In genomic region chr1:18902523-18903312, GRCh38 we compare ENCODE assay signal across 8 cellular contexts. TPM values are rescaled to one million over a fixed set of nuclear protein-coding genes. Genes with fewer than 3 reads are reported as not detected.
A peak's percentile ranks its signal among the peaks of the same experiment; 100 is the strongest.
DNase-seq lines count a peak whose midpoint lies in the region; ATAC-seq, FAIRE-seq and TF ChIP-seq lines count a peak whose summit lies in the region.

TSS of gene ALDH4A1 (minus strand) at chr1:18902555. CDS start at chr1:18902523, 32 bp downstream.

- no peaks in the 10 kb centered on the region for H3K27me3 Mint-ChIP-seq in mesothelial cell of epicardium (ENCODE audit: low read depth)

- H3K27me3 ChIP-seq in OCI-LY1 (ENCODE audit: insufficient read depth, low read length) (peaks cover 12% of the 10 kb centered on the region; the same call in 1 of the 2 replicates), endothelial cell of umbilical vein (ENCODE audit: control insufficient read depth in 2 of 2, insufficient read depth in 2 of 2, low read length in 2 of 2) (no peaks in the 10 kb centered on the region)

- CTCF ChIA-PET in endothelial cell of umbilical vein (lab: Charles Lee) = interaction anchor here (0.8 to 3.6 kb wide), 15 partner anchors 9 to 305 kb away, joined by 3 to 38 read pairs (median 4); no protein-coding TSS in a partner anchor

- no peaks in the 10 kb centered on the region for H3F3A ChIP-seq in OCI-LY1 (ENCODE audit: insufficient read depth, low read length)

- H3K4me2 ChIP-seq in OCI-LY1 (ENCODE audit: low read length) = 0 out of 2 replicates have a peak within 1 kb of the TSS, but pooled peaks have one; percentile 2
- H3K4me2 ChIP-seq in endothelial cell of umbilical vein (ENCODE audit: insufficient read depth, low read length) = peak within 1 kb of the TSS; percentile 64

- no peaks in the 10 kb centered on the region for H4K20me1 ChIP-seq in OCI-LY1 (ENCODE audit: insufficient read depth, low read length)
- H4K20me1 ChIP-seq in endothelial cell of umbilical vein (replicated peaks; ENCODE audit: control insufficient read depth, extremely low read depth, insufficient read depth, low read length) = no peaks in the 10 kb centered on the region

- peak within 1 kb of the TSS; percentile 99 for H3K27ac Mint-ChIP-seq in mesothelial cell of epicardium

- no peaks in the 10 kb centered on the region for H3K9me1 ChIP-seq in endothelial cell of umbilical vein (replicated peaks; ENCODE audit: control insufficient read depth, extremely low read depth, insufficient read depth, low read length)

- no peaks in the 10 kb centered on the region for H3K9me3 ChIP-seq in OCI-LY1 (ENCODE audit: low read length)
- H3K9me3 ChIP-seq in endothelial cell of umbilical vein (replicated peaks; ENCODE audit: control insufficient read depth, insufficient read depth, low read length) = no peaks in the 10 kb centered on the region

- DNase-seq in DMS 273 (lab: John Stamatoyannopoulos, UW; ENCODE audit: unreplicated experiment) (peak; percentile 99), HuH-7 (ENCODE audit: low spot score) (peak; percentile 99), activated T-cell treated with anti-CD3 and anti-CD28 coated beads for 4 hours (peak; percentile 83), endothelial cell of umbilical vein (ENCODE audit: low read depth, low spot score) (peak; percentile 98), mesothelial cell of epicardium (ENCODE audit: low spot score in 2 of 2, unreplicated experiment in 2 of 2) (peak; percentile 88 to 91)
- peak; percentile 84 to 90 for DNase-seq in stimulated activated CD8-positive, alpha-beta memory T cell treated with anti-CD3 and anti-CD28 coated beads, Interleukin-15, amount 100 ng/mL, for 4 hours (ENCODE audit: low read depth in 2 of 2)

- H3K4me1 ChIP-seq in OCI-LY1 (ENCODE audit: insufficient read depth, low read length, severe bottlenecking) (no peaks in the 10 kb centered on the region), endothelial cell of umbilical vein (ENCODE audit: control insufficient read depth, extremely low read depth, insufficient read depth, low read length) (peaks cover 22% of the 10 kb centered on the region)

- H3K4me3 ChIP-seq in OCI-LY1 (ENCODE audit: low read depth, low read length, poor library complexity, severe bottlenecking) (peak within 1 kb of the TSS; percentile 14), endothelial cell of umbilical vein (replicated peaks in 1 of 3; ENCODE audit: insufficient read depth in 1 of 3, low read depth in 1 of 3, low read length in 3 of 3) (peak within 1 kb of the TSS; percentile 82 to 90 (median 83))

- peak; percentile 93 for ATAC-seq in GM21526 (IDR thresholded peaks at IDR 0.05; ENCODE audit: low FRiP score, unreplicated experiment)

- intact Hi-C loops in endothelial cell of umbilical vein (cut with micrococcal nuclease) = loop anchor here (1.0 to 10.0 kb wide), 4 partner anchors 24 to 1670 kb away; partner anchors contain the start of gene UBR4

- no TSS peak for BruUV-seq in endothelial cell of umbilical vein (replicated peaks; lab: Mats Ljungman, UMichigan)

- H3K9ac ChIP-seq in OCI-LY1 (ENCODE audit: low read length) (no peak within 1 kb of the TSS), endothelial cell of umbilical vein (replicated peaks; ENCODE audit: extremely low read depth, insufficient read depth, low read length) (peak within 1 kb of the TSS; percentile 89)

- peak within 1 kb of the TSS; percentile 97 for H3K4me3 Mint-ChIP-seq in mesothelial cell of epicardium

- H3K36me3 Mint-ChIP-seq in mesothelial cell of epicardium = no peaks in the 10 kb centered on the region

- no peak within 1 kb of the TSS for H3K27ac ChIP-seq in OCI-LY1 (ENCODE audit: low read depth, low read length, poor library complexity, severe bottlenecking)
- H3K27ac ChIP-seq in endothelial cell of umbilical vein (ENCODE audit: insufficient read depth, low read depth, low read length) = peak within 1 kb of the TSS; percentile 88

- POLR2A ChIA-PET in endothelial cell of umbilical vein (lab: Charles Lee) = interaction anchor here (0.7 to 1.5 kb wide), 5 partner anchors 41 to 187 kb away, joined by 3 to 4 read pairs (median 3); no protein-coding TSS in a partner anchor

- dilution Hi-C loops in endothelial cell of umbilical vein (cut with MboI; ENCODE audit: extremely low pct_ligation_motif_present, low sequenced_read_pairs) = no loop called here

- peaks cover 17% of the 10 kb centered on the region for H3K4me1 Mint-ChIP-seq in mesothelial cell of epicardium

- TF ChIP-seq CTCF in OCI-LY1 (IDR thresholded peaks at IDR 0.05; ENCODE audit: low read length) = no peak
- TF ChIP-seq CTCF in endothelial cell of umbilical vein (IDR thresholded peaks at IDR 0.05; ENCODE audit: extremely low read depth in 1 of 2, insufficient read depth in 1 of 2, low read depth in 1 of 2, low read length in 2 of 2) = peak in 1 of 2 donors; percentile 0
- TF ChIP-seq CTCF in mesothelial cell of epicardium (IDR thresholded peaks at IDR 0.05; ENCODE audit: unreplicated experiment) = no peak

- H2AFZ ChIP-seq in OCI-LY1 (ENCODE audit: low read length) (no peak within 1 kb of the TSS), endothelial cell of umbilical vein (ENCODE audit: low read depth, low read length) (peak within 1 kb of the TSS; percentile 94)

- peak; percentile 100 for FAIRE-seq in endothelial cell of umbilical vein (lab: Jason Lieb, UNC)

- TF ChIP-seq POLR2A in endothelial cell of umbilical vein (IDR thresholded peaks at IDR 0.05; ENCODE audit: low read depth, low read length) = peak; percentile 49

- H3K36me3 ChIP-seq in OCI-LY1 (ENCODE audit: insufficient read depth, low read length) (no peaks in the 10 kb centered on the region), endothelial cell of umbilical vein (ENCODE audit: control insufficient read depth in 2 of 2, extremely low read depth in 1 of 2, insufficient read depth in 2 of 2, low read length in 2 of 2) (no peaks in the 10 kb centered on the region)

- H3K79me2 ChIP-seq in OCI-LY1 (ENCODE audit: insufficient read depth, low read length) (no peaks in the 10 kb centered on the region), endothelial cell of umbilical vein (ENCODE audit: control insufficient read depth, insufficient read depth, low read length) (no peaks in the 10 kb centered on the region)

- no peaks in the 10 kb centered on the region for H3K9me2 ChIP-seq in OCI-LY1 (ENCODE audit: low read depth, low read length)

- no peaks in the 10 kb centered on the region for H3K9me3 Mint-ChIP-seq in mesothelial cell of epicardium

TF ChIP-seq in endothelial cell of umbilical vein, 7 proteins besides CTCF, POLR2A, EP300 and RAD21:
- TF ChIP-seq MAX (IDR thresholded peaks at IDR 0.05; ENCODE audit: insufficient read depth, insufficient read length) = peak; percentile 95
- TF ChIP-seq FOS (IDR thresholded peaks at IDR 0.05; ENCODE audit: borderline replicate concordance, insufficient read depth, low read length) = no peak
- TF ChIP-seq POLR2AphosphoS5 (IDR thresholded peaks at IDR 0.05; ENCODE audit: insufficient read depth, low read depth, low read length) = peak; percentile 42
- no peak for TF ChIP-seq JUN (IDR thresholded peaks at IDR 0.05; ENCODE audit: borderline replicate concordance, insufficient read depth, insufficient read length, low read depth)
- TF ChIP-seq EZH2 (IDR thresholded peaks at IDR 0.05; ENCODE audit: borderline replicate concordance, low read depth, low read length, severe bottlenecking) = no peak
- peak; percentile 61 for TF ChIP-seq GATA2 (IDR thresholded peaks at IDR 0.05; ENCODE audit: insufficient read depth, insufficient read length, low read depth, low read length)
- no peak for TF ChIP-seq MYC (IDR thresholded peaks at IDR 0.05; ENCODE audit: low read depth, low read length)

RNA-seq across cellular contexts. Expression of gene ALDH4A1, which starts in this region (rescaled TPM):
- total RNA-seq in endothelial cell of umbilical vein (17.4 and 18.6 TPM in 2 replicates), mesothelial cell of epicardium (10.7 to 11.5 TPM (median 11.5 TPM) in 3 replicates)
- polyA plus RNA-seq in endothelial cell of umbilical vein = 18.5 and 19.7 TPM in 2 replicates
- 14.8 and 15.4 TPM in 2 replicates for polyA plus RNA-seq in endothelial cell of umbilical vein (2011; cell fraction: cytosol; rRNA removed)
- polyA plus RNA-seq in endothelial cell of umbilical vein (2011; cell fraction: nucleus; rRNA removed) = 25.8 and 26.6 TPM in 2 replicates
- 8.9 and 11.3 TPM in 2 replicates for polyA plus RNA-seq in endothelial cell of umbilical vein (2012)
- polyA minus RNA-seq in endothelial cell of umbilical vein = 10.3 and 20.1 TPM in 2 replicates
- 10.5 TPM for polyA minus RNA-seq in endothelial cell of umbilical vein (2011; cell fraction: cytosol; rRNA and poly(A)+ RNA removed)
- polyA minus RNA-seq in endothelial cell of umbilical vein (2011; cell fraction: nucleus; rRNA and poly(A)+ RNA removed) = 8.3 and 28.2 TPM in 2 replicates
